In genomic region chr15:35288580-35288979, GRCh38 we compare ENCODE assay signal across 14 cellular contexts.
DNase-seq lines count a peak whose midpoint lies in the region; ATAC-seq and TF ChIP-seq lines count a peak whose summit lies in the region.
"Had no signal": no experiment of that assay in that cellular context is flagged by ENCODE, and none has a peak within 500 bp of the region (broad histone marks: within the 10 kb centered on the region; RNA-seq: fewer than 3 reads in every experiment).

No MANE protein-coding gene starts in this region.

- TF ChIP-seq CTCF in mesothelial cell of epicardium (IDR thresholded peaks at IDR 0.05; ENCODE audit: unreplicated experiment) (no peak), type B pancreatic cell (conservative IDR thresholded peaks at IDR 0.05) (no peak)

- peaks cover 8% of the 10 kb centered on the region for H3K36me3 Mint-ChIP-seq in mesothelial cell of epicardium
- H3K36me3 Mint-ChIP-seq in type B pancreatic cell = peaks cover 4% of the 10 kb centered on the region
- H3K36me3 Mint-ChIP-seq: IgD-negative memory B cell had no signal

- H3K4me1 Mint-ChIP-seq in mesothelial cell of epicardium (peaks cover 57% of the 10 kb centered on the region), type B pancreatic cell (ENCODE audit: unreplicated experiment) (peaks cover 40% of the 10 kb centered on the region)
- H3K4me1 Mint-ChIP-seq: CD4-positive, alpha-beta memory T cell; IgD-negative memory B cell had no signal

- ATAC-seq in SK-N-SH treated with all-trans-retinoic acid at 6 μM for 48 hours (peak; percentile 36; the same call in 2 of the 3 replicates), GM21381 (IDR thresholded peaks at IDR 0.05; ENCODE audit: unreplicated experiment) (no peak), HG02973 (IDR thresholded peaks at IDR 0.05; ENCODE audit: unreplicated experiment) (no peak)

- H3K27me3 Mint-ChIP-seq in mesothelial cell of epicardium (ENCODE audit: low read depth) (no peaks in the 10 kb centered on the region), type B pancreatic cell (no peaks in the 10 kb centered on the region)
- H3K27me3 Mint-ChIP-seq: IgD-negative memory B cell had no signal

- peak overlapping the region; percentile 32 for H3K27ac Mint-ChIP-seq in mesothelial cell of epicardium
- H3K27ac Mint-ChIP-seq in type B pancreatic cell = peak overlapping the region; percentile 30
- H3K27ac Mint-ChIP-seq: CD4-positive, alpha-beta memory T cell; HFFc6; IgD-negative memory B cell had no signal

- H3K4me3 Mint-ChIP-seq in mesothelial cell of epicardium (no peak overlapping the region), type B pancreatic cell (no peak overlapping the region)
- H3K4me3 Mint-ChIP-seq: CD4-positive, alpha-beta memory T cell; HFFc6; IgD-negative memory B cell had no signal

- DNase-seq in NCI-H69 (lab: John Stamatoyannopoulos, UW) (peak; percentile 56), mesothelial cell of epicardium (ENCODE audit: low spot score in 2 of 2, unreplicated experiment in 2 of 2) (no peak), type B pancreatic cell (ENCODE audit: extremely low spot score, unreplicated experiment) (no peak)
- DNase-seq in activated naive CD4-positive, alpha-beta T cell treated with Interleukin-2 at 50 U/mL for 16 hours = no peak
- DNase-seq: GOT3, NCI-H1048, NCI-H2029 treated with DMSO at 0.1 percent for 48 hours, SIG-M5 had no signal

- H3K9me3 Mint-ChIP-seq in mesothelial cell of epicardium (peaks cover 4% of the 10 kb centered on the region), type B pancreatic cell (peaks cover 7% of the 10 kb centered on the region)

TF ChIP-seq in SK-N-SH treated with all-trans-retinoic acid at 6 μM for 48 hours, 23 proteins besides CTCF, POLR2A, EP300 and RAD21:
- TF ChIP-seq ARNTL (CRISPR knock-in tag; IDR thresholded peaks at IDR 0.05; ENCODE audit: borderline replicate concordance, low read depth) (no peak), RARB (CRISPR knock-in tag; IDR thresholded peaks at IDR 0.05) (no peak), SNAI2 (CRISPR knock-in tag; IDR thresholded peaks at IDR 0.05) (no peak), TSHZ2 (CRISPR knock-in tag; IDR thresholded peaks at IDR 0.05) (peak; percentile 71; the same call in 1 of the 2 replicates), ZFP3 (CRISPR knock-in tag; IDR thresholded peaks at IDR 0.05) (no peak), ZNF565 (CRISPR knock-in tag; conservative IDR thresholded peaks at IDR 0.05; ENCODE audit: low read depth) (no peak), ZNF8 (CRISPR knock-in tag; IDR thresholded peaks at IDR 0.05) (no peak)
